In the genomic region with DNA sequence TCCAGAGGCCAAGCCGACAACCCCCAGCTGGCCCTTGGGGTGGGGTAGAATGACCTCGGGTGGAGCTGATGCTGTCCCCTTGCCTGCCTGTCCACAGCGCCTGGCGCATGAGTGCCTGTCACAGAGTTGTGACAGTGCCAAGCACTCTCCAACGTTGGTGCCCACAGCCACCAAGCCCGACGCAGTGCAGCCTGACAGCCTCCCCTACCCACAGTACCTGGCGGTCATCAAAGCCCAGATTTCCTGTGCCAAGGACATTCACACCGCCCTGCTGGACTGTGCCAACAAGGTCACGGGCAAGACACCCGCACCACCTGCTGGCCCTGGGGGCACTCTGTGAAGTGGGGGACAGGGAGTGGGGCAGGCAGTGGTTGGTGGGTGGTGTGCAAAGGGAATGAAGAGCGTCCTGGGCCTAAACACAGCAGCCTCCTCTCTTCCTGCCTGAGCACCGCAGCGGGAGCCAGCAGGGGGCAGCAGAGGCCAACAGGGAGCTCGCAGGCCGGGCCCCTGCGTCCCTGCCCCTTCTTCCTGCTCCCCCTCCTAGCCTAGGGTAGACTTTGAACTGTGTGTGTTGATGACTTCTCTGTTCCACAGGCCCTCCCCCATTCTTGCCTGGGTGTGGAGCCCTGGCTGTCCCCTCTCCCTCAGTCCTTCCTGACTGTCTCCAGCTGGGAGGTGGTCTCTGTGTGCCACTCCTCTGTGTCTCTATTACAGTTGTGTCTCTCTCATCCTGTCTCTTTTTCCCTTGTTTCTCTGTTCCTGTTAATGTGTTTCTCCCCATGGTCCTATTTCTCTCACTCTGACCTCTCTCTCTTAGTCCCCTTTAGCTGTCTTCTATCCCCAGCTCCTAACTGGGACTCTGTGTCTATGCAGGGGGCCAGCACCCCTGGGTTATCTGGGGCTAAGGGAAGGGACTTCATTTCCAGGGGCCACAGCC, we compare ENCODE assay signal across 1 cellular context.
TF ChIP-seq lines count a peak whose summit lies in the region.

No MANE protein-coding gene starts in this region.

TF ChIP-seq in endothelial cell of umbilical vein, 7 proteins besides CTCF, POLR2A, EP300 and RAD21:
- TF ChIP-seq JUN (IDR thresholded peaks at IDR 0.05; ENCODE audit: borderline replicate concordance, insufficient read depth, insufficient read length, low read depth), result no peak
- TF ChIP-seq POLR2AphosphoS5 (IDR thresholded peaks at IDR 0.05; ENCODE audit: insufficient read depth, low read depth, low read length), result peak; percentile 56
- no peak for TF ChIP-seq MAX (IDR thresholded peaks at IDR 0.05; ENCODE audit: insufficient read depth, insufficient read length)
